8 cellular contexts compared by ENCODE assay signal in genomic region chr6:137309078-137309762, GRCh38.
DNase-seq lines count a peak whose midpoint lies in the region; ATAC-seq and TF ChIP-seq lines count a peak whose summit lies in the region.

No MANE protein-coding gene starts in this region.

- H3K27ac ChIP-seq in Peyer's patch: no peak overlapping the region

- ATAC-seq in omental fat pad (ENCODE audit: low FRiP score) (peak; percentile 66), GM18867 (IDR thresholded peaks at IDR 0.05; ENCODE audit: unreplicated experiment) (no peak), GM18505 (IDR thresholded peaks at IDR 0.05; ENCODE audit: unreplicated experiment) (no peak), HG02678 (IDR thresholded peaks at IDR 0.05; ENCODE audit: unreplicated experiment) (no peak)

- DNase-seq in CMK (ENCODE audit: low read depth) (peak; percentile 36), HFF-Myc (ENCODE audit: extremely low read depth, low read depth) (peak; percentile 45), Peyer's patch (peak; percentile 43 to 89 (median 74)), epithelial cell of proximal tubule (ENCODE audit: low read depth) (peak; percentile 52), omental fat pad (ENCODE audit: low spot score) (peak; percentile 29)

- H3K36me3 ChIP-seq in Peyer's patch: no peaks in the 10 kb centered on the region

- TF ChIP-seq POLR2A in Peyer's patch (IDR thresholded peaks at IDR 0.05) (no peak), GM18505 (IDR thresholded peaks at IDR 0.05; ENCODE audit: borderline replicate concordance, extremely low read depth, insufficient read depth, insufficient read length) (no peak)

- H3K9me3 ChIP-seq in Peyer's patch: no peaks in the 10 kb centered on the region

- H3K27me3 ChIP-seq in Peyer's patch: no peaks in the 10 kb centered on the region

- peaks cover 0 to 8% (median 0%) of the 10 kb centered on the region in 4 donors for H3K4me1 ChIP-seq in Peyer's patch

- H3K4me3 ChIP-seq in HFF-Myc (replicated peaks; ENCODE audit: low read depth, low read length): no peak overlapping the region
- no peak overlapping the region for H3K4me3 ChIP-seq in Peyer's patch
- no peak overlapping the region for H3K4me3 ChIP-seq in epithelial cell of proximal tubule (ENCODE audit: low read depth, low read length)

- TF ChIP-seq CTCF in HFF-Myc (IDR thresholded peaks at IDR 0.05; ENCODE audit: low read depth, low read length, missing control alignments): no peak
- no peak for TF ChIP-seq CTCF in Peyer's patch (IDR thresholded peaks at IDR 0.05)
- TF ChIP-seq CTCF in epithelial cell of proximal tubule (conservative IDR thresholded peaks at IDR 0.05; ENCODE audit: low read depth, low read length): no peak
- TF ChIP-seq CTCF in omental fat pad (IDR thresholded peaks at IDR 0.05): no peak
